Comparison of ENCODE assay signal across 8 cellular contexts in the genomic region with DNA sequence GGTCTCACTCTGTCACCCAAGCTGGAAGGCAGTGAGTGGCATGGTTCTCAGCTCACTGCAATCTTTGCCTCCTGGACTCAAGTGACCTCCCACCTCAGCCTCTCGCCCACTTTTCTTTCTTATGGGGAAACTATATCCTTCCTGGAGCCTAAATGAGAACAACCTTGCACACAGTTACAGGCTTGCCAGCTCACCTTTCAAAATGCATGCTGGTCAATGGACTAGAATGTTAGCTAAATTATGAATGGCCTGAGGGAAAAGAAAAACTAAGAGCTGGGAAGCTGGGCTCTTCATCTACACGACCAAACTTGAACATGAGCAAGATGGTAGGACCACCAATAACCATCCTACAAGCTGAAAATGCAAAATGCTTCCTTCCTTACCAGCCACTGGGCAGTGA. TPM values are rescaled to one million over a fixed set of nuclear protein-coding genes. Genes with fewer than 3 reads are reported as not detected.
"Had no signal": no experiment of that assay in that cellular context is flagged by ENCODE, and none has a peak within 500 bp of the region (broad histone marks: within the 10 kb centered on the region; RNA-seq: fewer than 3 reads in every experiment).

No MANE protein-coding gene starts in this region.

- H3K4me3 ChIP-seq: GM23338 had no signal

- DNase-seq: H9, HCEC 1CT, HFFc6, IMR-90, KG1 had no signal

- ATAC-seq: GM23338, K562 had no signal

- H2AFZ ChIP-seq: GM23338 had no signal

RNA-seq across cellular contexts. Expression of gene LHX1, which starts 10.6 kb away (rescaled TPM):
- total RNA-seq: HT-29, IMR-90 had no signal
- polyA plus RNA-seq: IMR-90 had no signal
